Comparison of ENCODE assay signal across 17 cellular contexts in the genomic region with DNA sequence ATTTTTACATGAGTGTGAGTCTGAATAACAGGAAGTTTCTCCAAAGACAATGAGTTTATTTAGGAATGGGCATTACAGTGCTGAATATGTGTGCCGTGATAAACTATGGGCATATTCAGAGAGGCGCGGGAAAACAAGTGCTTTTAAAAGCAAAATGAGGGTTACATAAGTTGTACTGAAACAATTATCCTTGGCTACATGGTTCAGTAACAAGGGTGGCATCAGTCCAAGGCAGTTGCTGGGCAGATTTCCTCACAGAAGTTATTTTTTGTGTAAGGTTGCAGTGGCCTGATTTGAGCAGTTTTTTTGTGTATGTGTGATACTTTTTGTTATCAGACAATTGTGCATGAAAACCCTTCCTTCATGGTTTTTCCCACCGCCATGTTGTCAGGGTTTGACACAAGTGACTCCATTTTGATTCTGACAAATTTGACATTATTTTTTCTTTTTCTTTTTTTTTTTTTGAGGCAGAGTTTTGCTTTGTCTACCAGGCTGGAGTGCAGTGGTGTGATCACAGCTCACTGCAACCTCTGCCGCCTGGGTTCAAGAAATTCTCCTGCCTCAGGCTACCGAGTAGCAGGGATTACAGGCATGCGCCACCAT. TPM values are rescaled to one million over a fixed set of nuclear protein-coding genes. Genes with fewer than 3 reads are reported as not detected.
DNase-seq lines count a peak whose midpoint lies in the region; ATAC-seq, FAIRE-seq and TF ChIP-seq lines count a peak whose summit lies in the region.
"Had no signal": no experiment of that assay in that cellular context is flagged by ENCODE, and none has a peak within 500 bp of the region (broad histone marks: within the 10 kb centered on the region; RNA-seq: fewer than 3 reads in every experiment).

No MANE protein-coding gene starts in this region.

- intact Hi-C loops in MCF 10A (cut with micrococcal nuclease), result no loop called here
- intact Hi-C loops in mammary epithelial cell (cut with micrococcal nuclease), result no loop called here
- intact Hi-C loops in K562 (cut with micrococcal nuclease), result no loop called here
- intact Hi-C loops in left ventricle myocardium superior (cut with micrococcal nuclease), result no loop called here
- intact Hi-C loops in testis (cut with DNase I; ENCODE audit: low total_unique reads), result no loop called here

- H3K9me1 ChIP-seq in K562 (ENCODE audit: control insufficient read depth, insufficient read depth, low read length), result no peaks in the 10 kb centered on the region

- TF ChIP-seq CTCF in MCF 10A (IDR thresholded peaks at IDR 0.05; ENCODE audit: unreplicated experiment) (no peak), mammary epithelial cell (conservative IDR thresholded peaks at IDR 0.05 in 1 of 2, IDR thresholded peaks at IDR 0.05 in 1 of 2; ENCODE audit: extremely low read depth in 1 of 2, insufficient read depth in 1 of 2, low read depth in 1 of 2, low read length in 2 of 2) (no peak), K562 (IDR thresholded peaks at IDR 0.05 in 2 of 3, conservative IDR thresholded peaks at IDR 0.05 in 1 of 3; ENCODE audit: insufficient read depth in 2 of 3, low read depth in 1 of 3, low read length in 3 of 3) (no peak), testis (IDR thresholded peaks at IDR 0.05) (no peak)

- no peaks in the 10 kb centered on the region for H3K79me2 ChIP-seq in mammary epithelial cell (ENCODE audit: insufficient read depth, low read length)
- H3K79me2 ChIP-seq in K562 (ENCODE audit: control insufficient read depth, insufficient read depth, low read length), result no peaks in the 10 kb centered on the region

- H3K4me1 ChIP-seq in mammary epithelial cell (ENCODE audit: insufficient read depth, low read length) (peaks cover 5% of the 10 kb centered on the region), K562 (replicated peaks in 1 of 2; ENCODE audit: control insufficient read depth in 2 of 2, insufficient read depth in 2 of 2, low read length in 2 of 2) (peaks cover 0 to 7% of the 10 kb centered on the region in 2 experiments; a peak in 1 of 5 replicates), testis (no peaks in the 10 kb centered on the region)

- H3K36me3 Mint-ChIP-seq in MCF 10A (ENCODE audit: insufficient read depth, unreplicated experiment), result no peaks in the 10 kb centered on the region
- H3K36me3 Mint-ChIP-seq: neural progenitor cell had no signal

- TF ChIP-seq POLR2A in K562 (conservative IDR thresholded peaks at IDR 0.05) (no peak), testis (IDR thresholded peaks at IDR 0.05) (no peak)

- TF ChIP-seq EP300 in K562 (IDR thresholded peaks at IDR 0.05; ENCODE audit: low read length), result no peak

- H3K9me3 Mint-ChIP-seq in MCF 10A (ENCODE audit: unreplicated experiment), result no peaks in the 10 kb centered on the region
- H3K9me3 Mint-ChIP-seq: activated T-cell treated with anti-CD3 and anti-CD28 coated beads, Interleukin-2, amount 50 U/mL, for 4 hours; neural progenitor cell had no signal

- no peak overlapping the region for H3K4me2 ChIP-seq in mammary epithelial cell (ENCODE audit: insufficient read depth, low read depth, low read length)
- no peak overlapping the region for H3K4me2 ChIP-seq in K562 (ENCODE audit: insufficient read depth, low read length)
- H3K4me2 ChIP-seq: neural progenitor cell had no signal

- H3K36me3 ChIP-seq in mammary epithelial cell (ENCODE audit: insufficient read depth, low read length), result no peaks in the 10 kb centered on the region
- H3K36me3 ChIP-seq in K562 (ENCODE audit: control insufficient read depth, insufficient read depth, low read length), result no peaks in the 10 kb centered on the region
- no peaks in the 10 kb centered on the region for H3K36me3 ChIP-seq in testis (ENCODE audit: low read depth, missing control alignments)
- H3K36me3 ChIP-seq: lower lobe of right lung, neural progenitor cell had no signal

- H3K27ac Mint-ChIP-seq in MCF 10A (ENCODE audit: low read depth, unreplicated experiment), result no peak overlapping the region

- no peak overlapping the region for H2AFZ ChIP-seq in mammary epithelial cell (ENCODE audit: low read depth, low read length)
- H2AFZ ChIP-seq in K562 (ENCODE audit: low read depth, low read length), result no peak overlapping the region
- H2AFZ ChIP-seq: neural progenitor cell had no signal

- in situ Hi-C loops in mammary epithelial cell (cut with MboI; ENCODE audit: low sequenced_read_pairs in 2 of 2) (no loop called here), K562 (cut with MboI) (no loop called here)

- no peak overlapping the region for H3K4me3 Mint-ChIP-seq in MCF 10A (ENCODE audit: unreplicated experiment)
- H3K4me3 Mint-ChIP-seq: activated T-cell treated with anti-CD3 and anti-CD28 coated beads, Interleukin-2, amount 50 U/mL, for 4 hours; neural progenitor cell had no signal

- peaks cover 27% of the 10 kb centered on the region for H3K4me1 Mint-ChIP-seq in MCF 10A (ENCODE audit: insufficient read depth, unreplicated experiment)

- H3K27ac ChIP-seq in mammary epithelial cell (ENCODE audit: insufficient read depth, low read depth, low read length), result no peak overlapping the region
- no peak overlapping the region for H3K27ac ChIP-seq in K562 (ENCODE audit: extremely low read depth, low read depth, low read length)
- H3K27ac ChIP-seq in testis, result no peak overlapping the region
- H3K27ac ChIP-seq: lower lobe of right lung, neural progenitor cell had no signal

- ATAC-seq in K562, result no peak
- no peak for ATAC-seq in left ventricle myocardium superior
- ATAC-seq: activated T-cell treated with anti-CD3 and anti-CD28 coated beads, Interleukin-2, amount 50 U/mL, for 4 hours; lower lobe of right lung had no signal

- dilution Hi-C loops in mammary epithelial cell (cut with HindIII; ENCODE audit: low sequenced_read_pairs), result no loop called here

- H3K9me3 ChIP-seq in mammary epithelial cell (replicated peaks; ENCODE audit: insufficient read depth, low read length), result no peaks in the 10 kb centered on the region
- H3K9me3 ChIP-seq in K562 (replicated peaks; ENCODE audit: control insufficient read depth, insufficient read depth, low read depth, low read length), result no peaks in the 10 kb centered on the region
- no peaks in the 10 kb centered on the region for H3K9me3 ChIP-seq in testis
- H3K9me3 ChIP-seq: lower lobe of right lung had no signal

- H3K27me3 Mint-ChIP-seq in MCF 10A (ENCODE audit: insufficient read depth, unreplicated experiment), result no peaks in the 10 kb centered on the region

- H3K9ac ChIP-seq in mammary epithelial cell (ENCODE audit: insufficient read depth, low read length), result no peak overlapping the region
- H3K9ac ChIP-seq in K562 (ENCODE audit: insufficient read depth in 1 of 2, low read depth in 2 of 2, low read length in 2 of 2), result no peak overlapping the region
- H3K9ac ChIP-seq: neural progenitor cell had no signal

- FAIRE-seq in K562 (lab: Jason Lieb, UNC), result no peak
- FAIRE-seq: A204.1, D721Med had no signal

- H4K20me1 ChIP-seq in mammary epithelial cell (ENCODE audit: insufficient read depth, low read length), result no peaks in the 10 kb centered on the region
- no peaks in the 10 kb centered on the region for H4K20me1 ChIP-seq in K562 (replicated peaks; ENCODE audit: control insufficient read depth, insufficient read depth, low read length)

- DNase-seq in MCF 10A (ENCODE audit: unreplicated experiment), result peak; percentile 51
- no peak for DNase-seq in mammary epithelial cell
- no peak for DNase-seq in K562 (ENCODE audit: extremely low read depth in 1 of 4, low spot score in 3 of 4)
- DNase-seq in left ventricle myocardium superior, result peak; percentile 55
- peak; percentile 71 for DNase-seq in testis
- DNase-seq in NCI-H524 treated with DMSO at 0.1 percent for 48 hours (lab: John Stamatoyannopoulos, UW), result no peak
- DNase-seq in cortex of kidney (lab: John Stamatoyannopoulos, UW), result no peak
- no peak for DNase-seq in activated CD4-positive, CD25-positive, alpha-beta regulatory T cell treated with anti-CD3 and anti-CD28 coated beads, Interleukin-2, amount 50 U/mL, for 72 hours
- DNase-seq: activated CD4-positive, alpha-beta T cell treated with anti-CD3 and anti-CD28 coated beads for 48 hours; activated T-cell treated with anti-CD3 and anti-CD28 coated beads, Interleukin-2, amount 50 U/mL, for 4 hours; effector CD4-positive, alpha-beta T cell; lower lobe of right lung; NCI-H1092; NCI-H526 treated with DMSO at 0.1 percent for 48 hours had no signal

- 72% methylated on average over 6 of the region's 7 CpGs for WGBS in mammary epithelial cell (ENCODE audit: low coverage, missing lambda C conversion rate)
- WGBS in K562 (ENCODE audit: insufficient coverage, low coverage, missing lambda C conversion rate), result 8% methylated on average over 7 of the region's 7 CpGs
- WGBS in testis, 2 donors, result 48 to 49% methylated on average over 7 of the region's 7 CpGs

- BruUV-seq in MCF 10A (replicated peaks; lab: Mats Ljungman, UMichigan) (no TSS peak), mammary epithelial cell (replicated peaks; lab: Mats Ljungman, UMichigan) (no TSS peak), K562 (replicated peaks; lab: Mats Ljungman, UMichigan) (no TSS peak)

- H3K4me3 ChIP-seq in mammary epithelial cell (replicated peaks in 1 of 3; ENCODE audit: insufficient read depth in 1 of 3, low read depth in 2 of 3, low read length in 3 of 3) (no peak overlapping the region), K562 (no peak overlapping the region), testis (no peak overlapping the region)
- H3K4me3 ChIP-seq: lower lobe of right lung, neural progenitor cell had no signal

- POLR2A ChIA-PET in MCF 10A (lab: Yijun Ruan, JAX), result no interaction called here
- POLR2A ChIA-PET in K562 (lab: Yijun Ruan, JAX), result no interaction called here

- no peak for TF ChIP-seq RAD21 in K562 (CRISPR knock-in tag; conservative IDR thresholded peaks at IDR 0.05 in 1 of 2, IDR thresholded peaks at IDR 0.05 in 1 of 2)

- CTCF ChIA-PET in MCF 10A (lab: Yijun Ruan, JAX), result interaction anchor here (0.6 kb wide), 1 partner anchor 215 kb away, joined by 3 read pairs; no protein-coding TSS in a partner anchor
- CTCF ChIA-PET in mammary epithelial cell (lab: Charles Lee; ENCODE audit: low non-redundant PET), result no interaction called here
- CTCF ChIA-PET in K562 (lab: Yijun Ruan, JAX; ENCODE audit: low intra/inter-chr PET ratio), result no interaction called here

- H3K27me3 ChIP-seq in mammary epithelial cell (ENCODE audit: insufficient read depth, low read length), result no peaks in the 10 kb centered on the region
- H3K27me3 ChIP-seq in K562 (ENCODE audit: control insufficient read depth in 2 of 2, insufficient read depth in 2 of 2, low read length in 2 of 2), result peaks cover 21 to 53% of the 10 kb centered on the region in 2 experiments; a peak in 4 of 5 replicates
- no peaks in the 10 kb centered on the region for H3K27me3 ChIP-seq in testis

RNA-seq across cellular contexts. Expression of gene PXDC1, which starts 22.3 kb away (rescaled TPM):
- 48.1 and 51.4 TPM in 2 replicates for total RNA-seq in MCF 10A (2022)
- 100 to 1,000 TPM in 1 of 2 donors, 10 to 100 TPM in 1; 40.4 to 180 TPM for total RNA-seq in mammary epithelial cell
- polyA plus RNA-seq in mammary epithelial cell, result 12.1 TPM
- polyA minus RNA-seq in mammary epithelial cell, result 10.3 TPM
- total RNA-seq in K562 (2011; cell fraction: chromatin; rRNA removed; ENCODE audit: low replicate concordance), result not detected in 2 replicates
- 0.17 TPM in 1 of 2 replicates, not detected in the other for total RNA-seq in K562 (2011; cell fraction: nucleolus; rRNA removed)
- not detected in 2 replicates for total RNA-seq in K562 (2011; cell fraction: nucleoplasm; rRNA removed)
- total RNA-seq in K562 (2014; rRNA removed), result 0.08 TPM in 1 of 2 replicates, not detected in the other
- not detected in 2 replicates for total RNA-seq in K562 (2014; rRNA removed; fragmentation: Illumina TruSeq; extraction: Trizol)
- 0.11 TPM in 1 of 2 replicates, not detected in the other for total RNA-seq in K562 (2015; rRNA removed; fragmentation: Illumina TruSeq; extraction: Trizol)
- 0.20 and 0.33 TPM in 2 replicates for total RNA-seq in K562 (2021)
- 0.08 and 0.22 TPM in 2 replicates for polyA plus RNA-seq in K562 (2011; rRNA removed)
- polyA plus RNA-seq in K562 (2011; cell fraction: cytosol; rRNA removed), result 0.24 TPM in 1 of 2 replicates, not detected in the other
- 0.31 TPM in 1 of 2 replicates, not detected in the other for polyA plus RNA-seq in K562 (2011; cell fraction: nucleus; rRNA removed)
- 0.12 and 0.47 TPM in 2 replicates for polyA plus RNA-seq in K562 (2012)
- 0.08 and 0.10 TPM in 2 replicates for polyA plus RNA-seq in K562 (2014; fragmentation: Illumina TruSeq; extraction: Trizol)
- polyA plus RNA-seq in K562 (2014; fragmentation: Nextera tagmentation; extraction: Ambion mirVana), result not detected
- 0.09 and 0.12 TPM in 2 replicates for polyA plus RNA-seq in K562 (2014; rRNA removed)
- not detected in 2 replicates for polyA minus RNA-seq in K562 (2011; rRNA and poly(A)+ RNA removed)
- not detected in 2 replicates for polyA minus RNA-seq in K562 (2011; cell fraction: cytosol; rRNA and poly(A)+ RNA removed)
- polyA minus RNA-seq in K562 (2011; cell fraction: nucleus; rRNA and poly(A)+ RNA removed), result 0.27 TPM in 1 of 2 replicates, not detected in the other
- 25.0 TPM for total RNA-seq in left ventricle myocardium superior
- total RNA-seq in testis, result 10 to 100 TPM; 14.3 to 38.2 TPM
- polyA plus RNA-seq in testis (ENCODE audit: insufficient read depth, low read depth, low replicate concordance), result 16.9 TPM

Comparison
In these comparisons a context has a peak if more than half of its experiments do, and no peak if none do; other contexts are left out.
1. DNase-seq: peak in MCF 10A (single experiment), left ventricle myocardium superior (single experiment) and testis (single experiment); none in mammary epithelial cell (single experiment), K562 (0 of 4), NCI-H524 treated with DMSO at 0.1 percent for 48 hours (single experiment), cortex of kidney (single experiment) and activated CD4-positive, CD25-positive, alpha-beta regulatory T cell treated with anti-CD3 and anti-CD28 coated beads, Interleukin-2, amount 50 U/mL, for 72 hours (single experiment).
2. RNA of gene PXDC1, which starts 22.3 kb away (total RNA-seq): 40.4 to 180 TPM in mammary epithelial cell, 48.1 to 51.4 TPM in MCF 10A, 14.3 to 38.2 TPM in testis and 25.0 TPM in left ventricle myocardium superior (single experiment); 0.08 to 0.33 TPM in K562; every median in the first group is over 10 times any median in the second.